In the genomic region with DNA sequence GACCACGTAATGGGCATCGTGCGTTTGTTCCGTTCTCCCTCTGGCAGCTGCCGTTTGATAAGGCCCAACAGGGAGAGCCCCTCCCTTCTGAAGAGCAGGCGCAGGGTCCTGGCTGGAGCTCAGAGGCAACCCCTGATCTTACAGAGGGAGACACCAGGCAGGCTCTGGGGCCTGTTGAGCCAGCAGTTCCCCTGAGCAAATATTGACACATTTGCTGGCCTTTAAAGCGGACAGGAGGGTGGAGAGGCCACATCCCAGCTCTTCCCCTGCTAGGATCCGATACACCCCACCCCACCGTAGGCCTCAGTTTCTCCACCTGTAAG, we compare ENCODE assay signal across 8 cellular contexts. TPM values are rescaled to one million over a fixed set of nuclear protein-coding genes. Genes with fewer than 3 reads are reported as not detected.
DNase-seq lines count a peak whose midpoint lies in the region; ATAC-seq, FAIRE-seq and TF ChIP-seq lines count a peak whose summit lies in the region.

No MANE protein-coding gene starts in this region.

- no peaks in the 10 kb centered on the region for H3K9me3 Mint-ChIP-seq in natural killer cell treated with Interleukin-12 subunit alpha and Interleukin-12 subunit beta and Interleukin-15 and Interleukin-18, amount 100 ng/mL, for 72 hours

- in situ Hi-C loops in T47D (cut with HindIII; ENCODE audit: low pct_unique_long_range_greater_than_20kb, low sequenced_read_pairs), result no loop called here

- no peak overlapping the region for H3K9ac ChIP-seq in HUES6 (ENCODE audit: low read length)

- H3K27me3 ChIP-seq in HUES6 (ENCODE audit: control insufficient read depth, insufficient read depth, low read length), result no peaks in the 10 kb centered on the region

- H3K27ac ChIP-seq in HUES6 (ENCODE audit: low read depth, low read length), result no peak overlapping the region

- H3K4me1 ChIP-seq in HUES6 (ENCODE audit: control insufficient read depth, insufficient read depth, low read length), result peaks cover 28% of the 10 kb centered on the region

- no peak for TF ChIP-seq POLR2A in GM12892 (IDR thresholded peaks at IDR 0.05; ENCODE audit: low read depth, low read length)

- no peak for ATAC-seq in natural killer cell treated with Interleukin-12 subunit alpha and Interleukin-12 subunit beta and Interleukin-15 and Interleukin-18, amount 100 ng/mL, for 72 hours

- H3K4me3 ChIP-seq in HUES6 (ENCODE audit: low read depth, low read length), result peak overlapping the region; percentile 27

- no peaks in the 10 kb centered on the region for H3K36me3 Mint-ChIP-seq in natural killer cell treated with Interleukin-12 subunit alpha and Interleukin-12 subunit beta and Interleukin-15 and Interleukin-18, amount 100 ng/mL, for 72 hours

- H3K36me3 ChIP-seq in HUES6 (ENCODE audit: control insufficient read depth, insufficient read depth, low read length), result no peaks in the 10 kb centered on the region

- peaks cover 17 to 23% of the 10 kb centered on the region in 2 donors for H3K4me1 Mint-ChIP-seq in natural killer cell treated with Interleukin-12 subunit alpha and Interleukin-12 subunit beta and Interleukin-15 and Interleukin-18, amount 100 ng/mL, for 72 hours (ENCODE audit: low read depth in 2 of 2)

- FAIRE-seq in GM12892 (lab: Jason Lieb, UNC), result no peak

- H3K4me3 Mint-ChIP-seq in natural killer cell treated with Interleukin-12 subunit alpha and Interleukin-12 subunit beta and Interleukin-15 and Interleukin-18, amount 100 ng/mL, for 72 hours, result peak overlapping the region; percentile 84

- H3K27ac Mint-ChIP-seq in natural killer cell treated with Interleukin-12 subunit alpha and Interleukin-12 subunit beta and Interleukin-15 and Interleukin-18, amount 100 ng/mL, for 72 hours, result peak overlapping the region; percentile 89 to 97

- H3K27me3 Mint-ChIP-seq in natural killer cell treated with Interleukin-12 subunit alpha and Interleukin-12 subunit beta and Interleukin-15 and Interleukin-18, amount 100 ng/mL, for 72 hours, result no peaks in the 10 kb centered on the region

- DNase-seq in COR-L47 (lab: John Stamatoyannopoulos, UW), result peak; percentile 39
- peak; percentile 49 to 57 for DNase-seq in T47D (ENCODE audit: low read depth in 1 of 2, low spot score in 1 of 2)
- no peak for DNase-seq in natural killer cell treated with Interleukin-12 subunit alpha and Interleukin-12 subunit beta and Interleukin-15 and Interleukin-18, amount 100 ng/mL, for 72 hours (ENCODE audit: low spot score)
- DNase-seq in NOMO-1 treated with DMSO at 0.1 percent for 48 hours (lab: John Stamatoyannopoulos, UW; ENCODE audit: unreplicated experiment), result no peak
- DNase-seq in UCSD-AML1 (lab: John Stamatoyannopoulos, UW; ENCODE audit: unreplicated experiment), result no peak
- no peak for DNase-seq in GM12892 (ENCODE audit: insufficient read length)
- no peak for DNase-seq in kidney glomerular epithelial cell (lab: John Stamatoyannopoulos, UW)

- H3K9me3 ChIP-seq in HUES6 (ENCODE audit: control insufficient read depth, insufficient read depth, low read depth, low read length), result no peaks in the 10 kb centered on the region

RNA-seq across cellular contexts. Expression of a gene that starts 11.8 kb away (rescaled TPM):
- 1 to 10 TPM; 1.3 to 3.9 TPM for total RNA-seq in natural killer cell treated with Interleukin-12 subunit alpha and Interleukin-12 subunit beta and Interleukin-15 and Interleukin-18, amount 100 ng/mL, for 72 hours
- polyA plus RNA-seq in GM12892 (2012; ENCODE audit: missing spikeins), result 4.9 TPM

RNA-seq across cellular contexts. Expression of a gene that starts 12.5 kb away (rescaled TPM):
- under 1 TPM; 0.11 to 0.29 TPM for total RNA-seq in natural killer cell treated with Interleukin-12 subunit alpha and Interleukin-12 subunit beta and Interleukin-15 and Interleukin-18, amount 100 ng/mL, for 72 hours
- polyA plus RNA-seq in GM12892 (2012; ENCODE audit: missing spikeins), result 2.8 TPM

RNA-seq across cellular contexts. Expression of a gene that starts 44.3 kb away (rescaled TPM):
- 1,000 to 10,000 TPM in 1 of 2 donors, 100 to 1,000 TPM in 1; 666 to 1,078 TPM for total RNA-seq in natural killer cell treated with Interleukin-12 subunit alpha and Interleukin-12 subunit beta and Interleukin-15 and Interleukin-18, amount 100 ng/mL, for 72 hours
- 247 TPM for polyA plus RNA-seq in GM12892 (2012; ENCODE audit: missing spikeins)

RNA-seq across cellular contexts. Expression of a gene that starts 50.1 kb away (rescaled TPM):
- 100 to 1,000 TPM; 508 to 635 TPM for total RNA-seq in natural killer cell treated with Interleukin-12 subunit alpha and Interleukin-12 subunit beta and Interleukin-15 and Interleukin-18, amount 100 ng/mL, for 72 hours
- polyA plus RNA-seq in GM12892 (2012; ENCODE audit: missing spikeins), result 40.0 TPM

Comparison
In these comparisons a context has a peak if more than half of its experiments do, and no peak if none do; other contexts are left out.
1. DNase-seq: peak in COR-L47 (single experiment) and T47D (2 of 2); none in natural killer cell treated with Interleukin-12 subunit alpha and Interleukin-12 subunit beta and Interleukin-15 and Interleukin-18, amount 100 ng/mL, for 72 hours (single experiment), NOMO-1 treated with DMSO at 0.1 percent for 48 hours (single experiment), UCSD-AML1 (single experiment), GM12892 (single experiment) and kidney glomerular epithelial cell (single experiment).